Comparison of ENCODE assay signal across 8 cellular contexts in genomic region chrX:154096140-154097002, GRCh38. TPM values are rescaled to one million over a fixed set of nuclear protein-coding genes. Genes with fewer than 3 reads are reported as not detected.
DNase-seq lines count a peak whose midpoint lies in the region; ATAC-seq and TF ChIP-seq lines count a peak whose summit lies in the region.

No MANE protein-coding gene starts in this region.

- in situ Hi-C loops in Caki2 (cut with HindIII; ENCODE audit: low pct_unique_long_range_greater_than_20kb, low sequenced_read_pairs): no loop called here

- peaks cover 2 to 54% (median 41%) of the 10 kb centered on the region in 9 donors for H3K4me1 ChIP-seq in heart right ventricle

- no peaks in the 10 kb centered on the region for H3K9me3 Mint-ChIP-seq in activated naive CD8-positive, alpha-beta T cell treated with anti-CD3 and anti-CD28 coated beads for 36 hours

- DNase-seq in Caki2 (ENCODE audit: low read depth) (peak; percentile 1), heart right ventricle (peak; percentile 16 to 24), retina (peak; percentile 51), NCI-H1417 (lab: John Stamatoyannopoulos, UW) (no peak)
- peak; percentile 21 for DNase-seq in activated naive CD8-positive, alpha-beta T cell treated with anti-CD3 and anti-CD28 coated beads for 36 hours
- no peak for DNase-seq in stimulated activated naive CD4-positive, alpha-beta T cell treated with Interleukin-2 at 50 U/mL for 16 hours (lab: John Stamatoyannopoulos, UW)

- TF ChIP-seq CTCF in heart right ventricle (IDR thresholded peaks at IDR 0.05): no peak

- H3K9me3 ChIP-seq in KOPT-K1 (ENCODE audit: insufficient read depth, low read length, poor library complexity, severe bottlenecking) (no peaks in the 10 kb centered on the region), heart right ventricle (no peaks in the 10 kb centered on the region)

- no peaks in the 10 kb centered on the region for H3K27me3 Mint-ChIP-seq in activated naive CD8-positive, alpha-beta T cell treated with anti-CD3 and anti-CD28 coated beads for 36 hours

- H3K27me3 ChIP-seq in heart right ventricle: peaks cover 0 to 46% (median 0%) of the 10 kb centered on the region in 7 donors

- peaks cover 57% of the 10 kb centered on the region for H3K4me1 Mint-ChIP-seq in activated naive CD8-positive, alpha-beta T cell treated with anti-CD3 and anti-CD28 coated beads for 36 hours

- peak overlapping the region; percentile 98 for H3K27ac Mint-ChIP-seq in activated naive CD8-positive, alpha-beta T cell treated with anti-CD3 and anti-CD28 coated beads for 36 hours

- peaks cover 13% of the 10 kb centered on the region for H3K36me3 Mint-ChIP-seq in activated naive CD8-positive, alpha-beta T cell treated with anti-CD3 and anti-CD28 coated beads for 36 hours

- ATAC-seq in heart right ventricle (peak; percentile 3 to 63 (median 50)), HG03378 (IDR thresholded peaks at IDR 0.05; ENCODE audit: unreplicated experiment) (no peak)

- H3K27ac ChIP-seq in KOPT-K1 (ENCODE audit: low read depth, low read length, poor library complexity, severe bottlenecking) (peak overlapping the region; percentile 86), heart right ventricle (peak overlapping the region; percentile 92 to 98 (median 96))

- H3K36me3 ChIP-seq in KOPT-K1 (ENCODE audit: insufficient read depth, low read length): peaks cover 3% of the 10 kb centered on the region; the same call in 1 of the 2 replicates
- H3K36me3 ChIP-seq in heart right ventricle: peaks cover 0 to 3% (median 0%) of the 10 kb centered on the region in 9 donors

- peak overlapping the region; percentile 44 to 81 (median 72) for H3K4me3 ChIP-seq in heart right ventricle

- intact Hi-C loops in heart right ventricle (cut with DNase I): loop anchor here in 2 of 10 donors (5.0 to 10.0 kb wide), 2 partner anchors 72 to 84 kb away; no protein-coding TSS in a partner anchor

- 4 to 5% methylated on average over 31 of the region's 31 CpGs for WGBS in heart right ventricle, 2 donors

- peak overlapping the region; percentile 94 for H3K4me3 Mint-ChIP-seq in activated naive CD8-positive, alpha-beta T cell treated with anti-CD3 and anti-CD28 coated beads for 36 hours

RNA-seq across cellular contexts. Expression of gene MECP2, which starts 1.1 kb away (rescaled TPM):
- 20.9 and 26.7 TPM in 2 replicates for total RNA-seq in Caki2 (2014; rRNA removed; shearing (Covaris generic); ENCODE audit: low replicate concordance)
- total RNA-seq in activated naive CD8-positive, alpha-beta T cell treated with anti-CD3 and anti-CD28 coated beads for 36 hours: 10 to 100 TPM; 50.9 to 53.1 TPM
- total RNA-seq in heart right ventricle: 10 to 100 TPM; 33.5 to 39.3 (median 37.6) TPM
- 10 to 100 TPM; 14.0 to 18.5 TPM for polyA plus RNA-seq in heart right ventricle

RNA-seq across cellular contexts. Expression of gene OPN1LW, which starts 47.7 kb away (rescaled TPM):
- not detected in 2 replicates for total RNA-seq in Caki2 (2014; rRNA removed; shearing (Covaris generic); ENCODE audit: low replicate concordance)
- total RNA-seq in activated naive CD8-positive, alpha-beta T cell treated with anti-CD3 and anti-CD28 coated beads for 36 hours: not detected
- not detected for total RNA-seq in heart right ventricle
- polyA plus RNA-seq in heart right ventricle: not detected

Comparison
In these comparisons a context has a peak if more than half of its experiments do, and no peak if none do; other contexts are left out.
1. DNase-seq: peak in Caki2 (single experiment), activated naive CD8-positive, alpha-beta T cell treated with anti-CD3 and anti-CD28 coated beads for 36 hours (single experiment), heart right ventricle (2 of 2) and retina (single experiment); none in stimulated activated naive CD4-positive, alpha-beta T cell treated with Interleukin-2 at 50 U/mL for 16 hours (single experiment) and NCI-H1417 (0 of 3).